Comparison of ENCODE assay signal across 8 cellular contexts in the genomic region with DNA sequence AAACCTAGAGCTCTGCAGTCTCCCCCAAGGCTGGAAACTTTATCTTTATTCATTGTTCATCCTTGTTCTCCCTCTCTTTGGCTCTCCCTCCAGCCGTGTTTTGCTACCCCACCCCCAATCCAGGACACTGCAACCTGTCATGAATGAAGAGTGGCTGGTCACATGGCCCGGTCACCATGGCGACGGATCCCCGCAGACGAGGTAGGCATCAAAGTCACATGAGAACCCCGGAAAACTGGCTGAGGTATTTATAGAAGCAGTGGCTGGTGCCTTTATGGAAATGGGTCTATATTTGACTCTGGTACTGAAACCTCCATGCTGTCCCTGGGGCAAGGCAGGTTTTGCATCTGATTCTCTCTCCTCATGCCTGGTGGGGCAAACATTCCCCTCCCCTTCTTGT. TPM values are rescaled to one million over a fixed set of nuclear protein-coding genes. Genes with fewer than 3 reads are reported as not detected.
DNase-seq lines count a peak whose midpoint lies in the region; ATAC-seq, FAIRE-seq and TF ChIP-seq lines count a peak whose summit lies in the region.

No MANE protein-coding gene starts in this region.

- H2BK120ac ChIP-seq in H1 (replicated peaks; ENCODE audit: low read depth, low read length) = no peak overlapping the region

- H3K4me2 ChIP-seq in H1 (ENCODE audit: insufficient read depth in 1 of 2, low read depth in 2 of 2, low read length in 2 of 2) = peak overlapping the region; percentile 62 to 93

- intact Hi-C loops in activated naive CD4-positive, alpha-beta T cell treated with anti-CD3 and anti-CD28 coated beads for 36 hours (cut with micrococcal nuclease) = no loop called here

- TF ChIP-seq CTCF in H1 (IDR thresholded peaks at IDR 0.05; ENCODE audit: control extremely low read depth in 1 of 3, insufficient read depth in 1 of 3, low read depth in 1 of 3, low read length in 3 of 3) = no peak

- no peak overlapping the region for H4K91ac ChIP-seq in H1 (replicated peaks; ENCODE audit: insufficient read length, low read length)

- CTCF ChIA-PET in activated naive CD4-positive, alpha-beta T cell treated with anti-CD3 and anti-CD28 coated beads for 36 hours (lab: Charles Lee) = no interaction called here
- CTCF ChIA-PET in H1 (lab: Charles Lee; ENCODE audit: partially characterized antibody) = no interaction called here

- TF ChIP-seq POLR2A in H1 (IDR thresholded peaks at IDR 0.05; ENCODE audit: control extremely low read depth in 1 of 2, low read depth in 2 of 2, low read length in 2 of 2) = no peak

- no peaks in the 10 kb centered on the region for H3K9me3 ChIP-seq in H1 (ENCODE audit: insufficient read depth in 2 of 2, low read depth in 1 of 2, low read length in 1 of 2)

- no peaks in the 10 kb centered on the region for H3K79me1 ChIP-seq in H1 (ENCODE audit: low read depth, low read length)

- H2AK5ac ChIP-seq in H1 (ENCODE audit: low read depth, low read length) = no peak overlapping the region

- no peak overlapping the region for H3K23ac ChIP-seq in H1 (ENCODE audit: insufficient read length)

- DNase-seq in activated naive CD4-positive, alpha-beta T cell treated with anti-CD3 and anti-CD28 coated beads for 36 hours = peak; percentile 62
- no peak for DNase-seq in activated naive CD4-positive, alpha-beta T cell (lab: John Stamatoyannopoulos, UW)
- peak; percentile 98 for DNase-seq in NCI-H748 (lab: John Stamatoyannopoulos, UW; ENCODE audit: unreplicated experiment)
- DNase-seq in H1 (ENCODE audit: low read depth in 1 of 2, low spot score in 2 of 2) = peak in 1 of 2 experiments; percentile 86
- DNase-seq in stimulated activated effector memory CD8-positive, alpha-beta T cell treated with anti-CD3 and anti-CD28 coated beads, Interleukin-12 subunit alpha, Interleukin-12 subunit beta, amount 100 ng/mL, for 72 hours (ENCODE audit: low spot score in 2 of 2) = no peak

- H2BK20ac ChIP-seq in H1 (ENCODE audit: low read length) = no peak overlapping the region

- H4K20me1 ChIP-seq in H1 (replicated peaks in 1 of 2; ENCODE audit: control insufficient read depth in 1 of 2, insufficient read depth in 2 of 2, low read length in 2 of 2) = no peaks in the 10 kb centered on the region

- FAIRE-seq in H1 (lab: Jason Lieb, UNC) = no peak

- H3K36me3 ChIP-seq in H1 (ENCODE audit: control insufficient read depth in 2 of 4, insufficient read depth in 4 of 4, low read length in 3 of 4) = no peaks in the 10 kb centered on the region

- peak overlapping the region in 2 of 4 experiments; percentile 17 to 44; a peak in 3 of 8 replicates for H3K4me3 ChIP-seq in H1 (ENCODE audit: extremely low read depth in 1 of 4, insufficient read depth in 2 of 4, low read depth in 3 of 4, low read length in 4 of 4)

- no peaks in the 10 kb centered on the region for H3K79me2 ChIP-seq in H1 (ENCODE audit: control insufficient read depth in 1 of 2, insufficient read depth in 2 of 2, low read length in 2 of 2)

- H3K27ac ChIP-seq in H1 (ENCODE audit: low read depth, low read length) = no peak overlapping the region

- POLR2A ChIA-PET in H1 (lab: Charles Lee; ENCODE audit: partially characterized antibody) = no interaction called here

- no peak overlapping the region for H2BK12ac ChIP-seq in H1 (ENCODE audit: low read depth, low read length)

- peaks cover 2% of the 10 kb centered on the region; the same call in 1 of the 2 replicates for H3K23me2 ChIP-seq in H1 (ENCODE audit: low read depth, low read length)

- H3K14ac ChIP-seq in H1 (ENCODE audit: insufficient read length) = no peak overlapping the region

- no peak overlapping the region for H3K27ac Mint-ChIP-seq in activated naive CD4-positive, alpha-beta T cell treated with anti-CD3 and anti-CD28 coated beads for 36 hours
- H3K27ac Mint-ChIP-seq in stimulated activated effector memory CD8-positive, alpha-beta T cell treated with anti-CD3 and anti-CD28 coated beads, Interleukin-12 subunit alpha, Interleukin-12 subunit beta, amount 100 ng/mL, for 72 hours = no peak overlapping the region

- H3K36me3 Mint-ChIP-seq in activated naive CD4-positive, alpha-beta T cell treated with anti-CD3 and anti-CD28 coated beads for 36 hours (ENCODE audit: low read depth) = no peaks in the 10 kb centered on the region
- no peaks in the 10 kb centered on the region for H3K36me3 Mint-ChIP-seq in stimulated activated effector memory CD8-positive, alpha-beta T cell treated with anti-CD3 and anti-CD28 coated beads, Interleukin-12 subunit alpha, Interleukin-12 subunit beta, amount 100 ng/mL, for 72 hours

- peak; percentile 37 for ATAC-seq in stimulated activated effector memory CD8-positive, alpha-beta T cell treated with anti-CD3 and anti-CD28 coated beads, Interleukin-12 subunit alpha, Interleukin-12 subunit beta, amount 100 ng/mL, for 72 hours
- ATAC-seq in HG02973 (IDR thresholded peaks at IDR 0.05; ENCODE audit: unreplicated experiment) = no peak
- ATAC-seq in HG02571 (IDR thresholded peaks at IDR 0.05; ENCODE audit: unreplicated experiment) = no peak
- no peak for ATAC-seq in HG02840 (IDR thresholded peaks at IDR 0.05; ENCODE audit: low FRiP score, unreplicated experiment)

- 0 out of 2 replicates have a peak overlapping the region, but pooled peaks have one; percentile 56 for H2AFZ ChIP-seq in H1 (ENCODE audit: low read length)

- H3K27me3 ChIP-seq in H1 (replicated peaks in 1 of 4; ENCODE audit: control insufficient read depth in 3 of 4, extremely low read depth in 1 of 4, insufficient read depth in 3 of 4, low read length in 3 of 4) = no peaks in the 10 kb centered on the region; a peak in 1 of 7 replicates

- H4K8ac ChIP-seq in H1 (ENCODE audit: extremely low read depth, insufficient read depth, low read length) = no peak overlapping the region

- TF ChIP-seq EP300 in H1 (IDR thresholded peaks at IDR 0.05; ENCODE audit: borderline replicate concordance in 1 of 2, low read depth in 2 of 2, low read length in 2 of 2) = no peak

- no peak overlapping the region for H3K4me3 Mint-ChIP-seq in activated naive CD4-positive, alpha-beta T cell treated with anti-CD3 and anti-CD28 coated beads for 36 hours
- no peak overlapping the region for H3K4me3 Mint-ChIP-seq in stimulated activated effector memory CD8-positive, alpha-beta T cell treated with anti-CD3 and anti-CD28 coated beads, Interleukin-12 subunit alpha, Interleukin-12 subunit beta, amount 100 ng/mL, for 72 hours

- no peaks in the 10 kb centered on the region for H3K9me3 Mint-ChIP-seq in activated naive CD4-positive, alpha-beta T cell treated with anti-CD3 and anti-CD28 coated beads for 36 hours
- H3K9me3 Mint-ChIP-seq in stimulated activated effector memory CD8-positive, alpha-beta T cell treated with anti-CD3 and anti-CD28 coated beads, Interleukin-12 subunit alpha, Interleukin-12 subunit beta, amount 100 ng/mL, for 72 hours = no peaks in the 10 kb centered on the region

- H3K9ac ChIP-seq in H1 (replicated peaks in 1 of 4; ENCODE audit: extremely low read depth in 1 of 4, low read depth in 3 of 4, low read length in 3 of 4) = no peak overlapping the region

- TF ChIP-seq RAD21 in H1 (IDR thresholded peaks at IDR 0.05 in 1 of 2, conservative IDR thresholded peaks at IDR 0.05 in 1 of 2; ENCODE audit: low read depth in 2 of 2, low read length in 2 of 2) = no peak

- H2BK5ac ChIP-seq in H1 (ENCODE audit: low read depth, low read length) = no peak overlapping the region

- H3K4me1 ChIP-seq in H1 (replicated peaks in 1 of 4; ENCODE audit: control insufficient read depth in 3 of 4, insufficient read depth in 4 of 4, low read length in 3 of 4) = peaks cover 3 to 21% (median 13%) of the 10 kb centered on the region in 4 experiments; a peak in 5 of 7 replicates

- peaks cover 10% of the 10 kb centered on the region for H3K4me1 Mint-ChIP-seq in activated naive CD4-positive, alpha-beta T cell treated with anti-CD3 and anti-CD28 coated beads for 36 hours (ENCODE audit: low read depth)
- H3K4me1 Mint-ChIP-seq in stimulated activated effector memory CD8-positive, alpha-beta T cell treated with anti-CD3 and anti-CD28 coated beads, Interleukin-12 subunit alpha, Interleukin-12 subunit beta, amount 100 ng/mL, for 72 hours = peaks cover 11% of the 10 kb centered on the region

- H3K18ac ChIP-seq in H1 (ENCODE audit: extremely low read depth, low read length) = peak overlapping the region; percentile 39; the same call in 1 of the 2 replicates

- H2BK15ac ChIP-seq in H1 (ENCODE audit: low read length) = no peak overlapping the region

- H3K27me3 Mint-ChIP-seq in activated naive CD4-positive, alpha-beta T cell treated with anti-CD3 and anti-CD28 coated beads for 36 hours (ENCODE audit: low read depth) = peaks cover 24% of the 10 kb centered on the region

- no peak overlapping the region for H4K5ac ChIP-seq in H1 (ENCODE audit: insufficient read length, low read depth, low read length)

- H3K4ac ChIP-seq in H1 (replicated peaks; ENCODE audit: insufficient read length, low read depth, low read length) = no peak overlapping the region

- H3K56ac ChIP-seq in H1 (replicated peaks; ENCODE audit: insufficient read length, low read depth, low read length) = no peak overlapping the region

- WGBS in H1 (ENCODE audit: extremely low coverage in 1 of 2, insufficient coverage in 1 of 2, insufficient read length in 1 of 2, insufficient replicate concordance in 2 of 2, low coverage in 1 of 2, low lambda C conversion rate in 2 of 2, missing lambda C conversion rate in 1 of 2), 2 experiments = 13% methylated on average over 7 of the region's 7 CpGs; no CpG with 5 or more reads in 1 of the 2 experiments

RNA-seq across cellular contexts. Expression of a gene that starts 13.4 kb away (rescaled TPM):
- total RNA-seq in activated naive CD4-positive, alpha-beta T cell treated with anti-CD3 and anti-CD28 coated beads for 36 hours = under 1 TPM in 1 of 2 experiments, not detected in 1; 0.12 TPM
- total RNA-seq in H1 (2021; fragmentation: NEBNext Ultra II Directional; extraction: Animal tissue kit (Norgen Biotek cat#: 25700)) = 0.28 and 0.29 TPM in 2 replicates
- polyA plus RNA-seq in H1 (2011; rRNA removed) = 0.08 and 0.15 TPM in 2 replicates
- polyA plus RNA-seq in H1 (2011; cell fraction: cytosol; rRNA removed) = 0.10 TPM
- polyA plus RNA-seq in H1 (2011; cell fraction: nucleus; rRNA removed) = 1.3 TPM
- 0.24 to 0.34 TPM (median 0.26 TPM) in 4 replicates for polyA plus RNA-seq in H1 (2012, experiment 1 of 2)
- polyA plus RNA-seq in H1 (2012, experiment 2 of 2) = 0.63 TPM
- polyA plus RNA-seq in H1 (2013, experiment 1 of 2) = 0.16 TPM
- 0.17 TPM for polyA plus RNA-seq in H1 (2013, experiment 2 of 2)
- polyA minus RNA-seq in H1 (2011; rRNA and poly(A)+ RNA removed) = 0.16 and 1.2 TPM in 2 replicates
- polyA minus RNA-seq in H1 (2011; cell fraction: cytosol; rRNA and poly(A)+ RNA removed) = 0.88 TPM
- polyA minus RNA-seq in H1 (2011; cell fraction: nucleus; rRNA and poly(A)+ RNA removed) = 1.6 TPM

RNA-seq across cellular contexts. Expression of a gene that starts 24.7 kb away (rescaled TPM):
- total RNA-seq in activated naive CD4-positive, alpha-beta T cell treated with anti-CD3 and anti-CD28 coated beads for 36 hours = not detected
- not detected in 2 replicates for total RNA-seq in H1 (2021; fragmentation: NEBNext Ultra II Directional; extraction: Animal tissue kit (Norgen Biotek cat#: 25700))
- polyA plus RNA-seq in H1 (2011; rRNA removed) = 0.06 and 0.11 TPM in 2 replicates
- polyA plus RNA-seq in H1 (2011; cell fraction: cytosol; rRNA removed) = 0.14 TPM
- 0.14 TPM for polyA plus RNA-seq in H1 (2011; cell fraction: nucleus; rRNA removed)
- not detected in 4 replicates for polyA plus RNA-seq in H1 (2012, experiment 1 of 2)
- not detected for polyA plus RNA-seq in H1 (2012, experiment 2 of 2)
- not detected for polyA plus RNA-seq in H1 (2013, experiment 1 of 2)
- polyA plus RNA-seq in H1 (2013, experiment 2 of 2) = not detected
- not detected in 2 replicates for polyA minus RNA-seq in H1 (2011; rRNA and poly(A)+ RNA removed)
- not detected for polyA minus RNA-seq in H1 (2011; cell fraction: cytosol; rRNA and poly(A)+ RNA removed)
- polyA minus RNA-seq in H1 (2011; cell fraction: nucleus; rRNA and poly(A)+ RNA removed) = not detected

Comparison
In these comparisons a context has a peak if more than half of its experiments do, and no peak if none do; other contexts are left out.
1. DNase-seq: peak in activated naive CD4-positive, alpha-beta T cell treated with anti-CD3 and anti-CD28 coated beads for 36 hours (single experiment) and NCI-H748 (single experiment); none in activated naive CD4-positive, alpha-beta T cell (0 of 4) and stimulated activated effector memory CD8-positive, alpha-beta T cell treated with anti-CD3 and anti-CD28 coated beads, Interleukin-12 subunit alpha, Interleukin-12 subunit beta, amount 100 ng/mL, for 72 hours (0 of 2).